ENCODE assay signal across 26 cellular contexts in genomic region chr1:27612718-27613117, GRCh38. TPM values are rescaled to one million over a fixed set of nuclear protein-coding genes. Genes with fewer than 3 reads are reported as not detected.
DNase-seq lines count a peak whose midpoint lies in the region; ATAC-seq and TF ChIP-seq lines count a peak whose summit lies in the region.
"Had no signal": no experiment of that assay in that cellular context is flagged by ENCODE, and none has a peak within 500 bp of the region (broad histone marks: within the 10 kb centered on the region; RNA-seq: fewer than 3 reads in every experiment).

No MANE protein-coding gene starts in this region.

- H3K27ac Mint-ChIP-seq in CD4-positive, alpha-beta memory T cell = peak overlapping the region in 4 of 7 donors; percentile 51 to 69 (median 61)
- H3K27ac Mint-ChIP-seq in T-cell = peak overlapping the region; percentile 70 to 84
- H3K27ac Mint-ChIP-seq in immature natural killer cell = peak overlapping the region in 5 of 6 donors; percentile 72 to 91 (median 89)
- peak overlapping the region; percentile 76 for H3K27ac Mint-ChIP-seq in stimulated activated effector memory CD8-positive, alpha-beta T cell treated with anti-CD3 and anti-CD28 coated beads, Interleukin-12 subunit alpha, Interleukin-12 subunit beta, amount 100 ng/mL, for 72 hours

- TF ChIP-seq CTCF in body of pancreas (IDR thresholded peaks at IDR 0.05) = no peak

- no peaks in the 10 kb centered on the region for H3K36me3 ChIP-seq in CD4-positive, alpha-beta memory T cell (ENCODE audit: insufficient read depth, low read length)
- no peaks in the 10 kb centered on the region for H3K36me3 ChIP-seq in body of pancreas (replicated peaks in 1 of 2; ENCODE audit: insufficient read depth in 1 of 2, low read depth in 2 of 2)
- H3K36me3 ChIP-seq: MG63 had no signal

- H3K27me3 Mint-ChIP-seq in CD4-positive, alpha-beta memory T cell = no peaks in the 10 kb centered on the region
- no peaks in the 10 kb centered on the region for H3K27me3 Mint-ChIP-seq in T-cell
- H3K27me3 Mint-ChIP-seq in immature natural killer cell (ENCODE audit: low read depth in 3 of 3) = peaks cover 2 to 8% (median 6%) of the 10 kb centered on the region in 3 donors
- H3K27me3 Mint-ChIP-seq: B cell had no signal

- H3K4me1 ChIP-seq in CD4-positive, alpha-beta memory T cell (ENCODE audit: insufficient read depth, low read length) = peaks cover 66% of the 10 kb centered on the region
- peaks cover 4% of the 10 kb centered on the region for H3K4me1 ChIP-seq in body of pancreas

- CTCF ChIA-PET in CD4-positive, alpha-beta memory T cell (lab: Charles Lee; ENCODE audit: partially characterized antibody) = interaction anchor here (1.2 to 18.9 kb wide), 2 partner anchors 54 to 317 kb away, joined by 3 to 550 read pairs; partner anchors contain the start of gene IFI6
- CTCF ChIA-PET in T-cell (lab: Charles Lee) = interaction anchor here in 1 of 2 donors (1.7 kb wide), 1 partner anchor 50 kb away, joined by 5 read pairs; no protein-coding TSS in a partner anchor

- H3K27ac ChIP-seq in CD4-positive, alpha-beta memory T cell (ENCODE audit: low read depth, low read length) = no peak overlapping the region
- no peak overlapping the region for H3K27ac ChIP-seq in body of pancreas
- H3K27ac ChIP-seq: C4-2B, PC-9 had no signal

- H3K36me3 Mint-ChIP-seq in CD4-positive, alpha-beta memory T cell = no peaks in the 10 kb centered on the region
- no peaks in the 10 kb centered on the region for H3K36me3 Mint-ChIP-seq in T-cell
- H3K36me3 Mint-ChIP-seq in immature natural killer cell = peaks cover 27 to 49% (median 28%) of the 10 kb centered on the region in 3 donors
- H3K36me3 Mint-ChIP-seq in stimulated activated effector memory CD8-positive, alpha-beta T cell treated with anti-CD3 and anti-CD28 coated beads, Interleukin-12 subunit alpha, Interleukin-12 subunit beta, amount 100 ng/mL, for 72 hours = peaks cover 20% of the 10 kb centered on the region

- no peak overlapping the region for H3K4me3 Mint-ChIP-seq in CD4-positive, alpha-beta memory T cell
- H3K4me3 Mint-ChIP-seq in T-cell (peak overlapping the region in 1 of 3 donors; percentile 60), immature natural killer cell (peak overlapping the region in 1 of 5 donors; percentile 62)
- no peak overlapping the region for H3K4me3 Mint-ChIP-seq in stimulated activated effector memory CD8-positive, alpha-beta T cell treated with anti-CD3 and anti-CD28 coated beads, Interleukin-12 subunit alpha, Interleukin-12 subunit beta, amount 100 ng/mL, for 72 hours
- H3K4me3 Mint-ChIP-seq: B cell; T-helper 1 cell treated with Interleukin-12 subunit alpha and Interleukin-12 subunit beta and Interleukin-4 antibody, amounts not matched to agents 30 μg/mL and 1 μg/mL, for 36 hours had no signal

- intact Hi-C loops in CD4-positive, alpha-beta memory T cell (cut with micrococcal nuclease) = no loop called here
- intact Hi-C loops in body of pancreas (cut with DNase I) = loop anchor here (10.0 kb wide), 1 partner anchor 198 kb away; no protein-coding TSS in a partner anchor

- H3K27me3 ChIP-seq in CD4-positive, alpha-beta memory T cell (ENCODE audit: insufficient read depth, low read length) = no peaks in the 10 kb centered on the region
- H3K27me3 ChIP-seq in body of pancreas = no peaks in the 10 kb centered on the region
- H3K27me3 ChIP-seq: MG63 had no signal

- WGBS in body of pancreas, 2 donors = 75% methylated on average over 6 to 12 of the region's 12 CpGs

- POLR2A ChIA-PET in CD4-positive, alpha-beta memory T cell (lab: Charles Lee; ENCODE audit: partially characterized antibody) = interaction anchor here (1.1 to 13.7 kb wide), 2 partner anchors 9 to 51 kb away, joined by 3 to 237 read pairs; no protein-coding TSS in a partner anchor
- POLR2A ChIA-PET in T-cell (lab: Charles Lee) = no interaction called here

- no peak for TF ChIP-seq POLR2A in body of pancreas (IDR thresholded peaks at IDR 0.05)

- H3K9me3 ChIP-seq in CD4-positive, alpha-beta memory T cell (ENCODE audit: control insufficient read depth in 1 of 2, low read length in 2 of 2) = no peaks in the 10 kb centered on the region
- no peaks in the 10 kb centered on the region for H3K9me3 ChIP-seq in body of pancreas
- H3K9me3 ChIP-seq: MG63 had no signal

- ATAC-seq in T-cell (replicated peaks in 1 of 4) = no peak
- ATAC-seq in stimulated activated effector memory CD8-positive, alpha-beta T cell treated with anti-CD3 and anti-CD28 coated beads, Interleukin-12 subunit alpha, Interleukin-12 subunit beta, amount 100 ng/mL, for 72 hours = no peak
- ATAC-seq in body of pancreas = no peak
- no peak for ATAC-seq in GM18873 (IDR thresholded peaks at IDR 0.05; ENCODE audit: low FRiP score, unreplicated experiment)

- no peak for DNase-seq in CD4-positive, alpha-beta memory T cell
- DNase-seq in T-cell = no peak
- DNase-seq in immature natural killer cell = no peak
- no peak for DNase-seq in stimulated activated effector memory CD8-positive, alpha-beta T cell treated with anti-CD3 and anti-CD28 coated beads, Interleukin-12 subunit alpha, Interleukin-12 subunit beta, amount 100 ng/mL, for 72 hours (ENCODE audit: low spot score in 2 of 2)
- DNase-seq in body of pancreas = no peak
- no peak for DNase-seq in NK-92 (lab: John Stamatoyannopoulos, UW; ENCODE audit: unreplicated experiment)
- DNase-seq: COR-L47, DMS53, GOT3, HCEC 1CT, KBM-7, MG63, NCI-H187, NCI-H2081 treated with DMSO at 0.1 percent for 48 hours, NCI-H2171, NCI-H226, NCI-H510A, NCI-H69, PC-9, Right ventricle myocardium superior had no signal

- H3K4me1 Mint-ChIP-seq in CD4-positive, alpha-beta memory T cell = peaks cover 30 to 50% (median 40%) of the 10 kb centered on the region in 4 donors
- H3K4me1 Mint-ChIP-seq in T-cell (peaks cover 47 to 61% (median 56%) of the 10 kb centered on the region in 3 donors), immature natural killer cell (peaks cover 13 to 41% of the 10 kb centered on the region in 2 donors)
- peaks cover 40% of the 10 kb centered on the region for H3K4me1 Mint-ChIP-seq in stimulated activated effector memory CD8-positive, alpha-beta T cell treated with anti-CD3 and anti-CD28 coated beads, Interleukin-12 subunit alpha, Interleukin-12 subunit beta, amount 100 ng/mL, for 72 hours

- no peaks in the 10 kb centered on the region for H3K9me3 Mint-ChIP-seq in CD4-positive, alpha-beta memory T cell
- H3K9me3 Mint-ChIP-seq in T-cell (no peaks in the 10 kb centered on the region), immature natural killer cell (no peaks in the 10 kb centered on the region)
- H3K9me3 Mint-ChIP-seq in stimulated activated effector memory CD8-positive, alpha-beta T cell treated with anti-CD3 and anti-CD28 coated beads, Interleukin-12 subunit alpha, Interleukin-12 subunit beta, amount 100 ng/mL, for 72 hours = no peaks in the 10 kb centered on the region
- H3K9me3 Mint-ChIP-seq: T-helper 1 cell treated with Interleukin-12 subunit alpha and Interleukin-12 subunit beta and Interleukin-4 antibody, amounts not matched to agents 30 μg/mL and 1 μg/mL, for 36 hours had no signal

- H3K4me3 ChIP-seq in CD4-positive, alpha-beta memory T cell (ENCODE audit: low read length in 2 of 2) = no peak overlapping the region
- H3K4me3 ChIP-seq in body of pancreas = no peak overlapping the region
- H3K4me3 ChIP-seq: MG63, PC-9 had no signal

RNA-seq across cellular contexts. Expression of gene AHDC1, which starts 8.8 kb away (rescaled TPM):
- 10 to 100 TPM; 18.4 to 19.2 TPM for total RNA-seq in CD4-positive, alpha-beta memory T cell
- 1 to 10 TPM in 1 of 2 donors, under 1 TPM in 1; 0.02 to 1.7 TPM for polyA plus RNA-seq in CD4-positive, alpha-beta memory T cell
- total RNA-seq in T-cell (10 to 100 TPM; 21.9 to 26.4 (median 23.1) TPM), body of pancreas (10 to 100 TPM; 13.5 to 14.2 TPM)
- polyA plus RNA-seq in immature natural killer cell = 1 to 10 TPM in 2 of 3 donors, not detected in 1; 1.2 to 6.3 TPM

RNA-seq across cellular contexts. Expression of gene FGR, which starts 22.3 kb away (rescaled TPM):
- total RNA-seq in CD4-positive, alpha-beta memory T cell = 1 to 10 TPM; 2.7 to 2.9 TPM
- under 1 TPM; 0.12 to 0.15 TPM for polyA plus RNA-seq in CD4-positive, alpha-beta memory T cell
- 10 to 100 TPM in 2 of 5 donors, 1 to 10 TPM in 3; 3.2 to 37.3 (median 5.7) TPM for total RNA-seq in T-cell
- polyA plus RNA-seq in immature natural killer cell = 100 to 1,000 TPM; 350 to 654 (median 572) TPM
- total RNA-seq in body of pancreas = 1 to 10 TPM; 3.0 to 5.4 TPM
- total RNA-seq: A673, PC-9, RPMI7951 had no signal

RNA-seq across cellular contexts. Expression of gene IFI6, which starts 59.3 kb away (rescaled TPM):
- 10 to 100 TPM; 23.0 to 24.9 TPM for total RNA-seq in CD4-positive, alpha-beta memory T cell
- polyA plus RNA-seq in CD4-positive, alpha-beta memory T cell = 100 to 1,000 TPM in 1 of 2 donors, 10 to 100 TPM in 1; 61.6 to 139 TPM
- total RNA-seq in T-cell (10 to 100 TPM; 28.2 to 52.1 (median 40.7) TPM), body of pancreas (10 to 100 TPM; 54.0 to 58.0 TPM)
- polyA plus RNA-seq in immature natural killer cell = 100 to 1,000 TPM in 2 of 3 donors, 10 to 100 TPM in 1; 41.3 to 186 (median 177) TPM
